Comparison of ENCODE assay signal across 36 cellular contexts in genomic region chr7:50486512-50486911, GRCh38.
"Had no signal": no experiment of that assay in that cellular context is flagged by ENCODE, and none has a peak within 500 bp of the region (broad histone marks: within the 10 kb centered on the region; RNA-seq: fewer than 3 reads in every experiment).

No MANE protein-coding gene starts in this region.

- H3K4me3 Mint-ChIP-seq: activated CD4-positive, alpha-beta memory T cell treated with anti-CD3 and anti-CD28 coated beads for 36 hours; activated CD8-positive, alpha-beta memory T cell treated with anti-CD3 and anti-CD28 coated beads, Interleukin-2, amount 10 ng/mL, durations not matched to agents 7 days and 5 days; activated CD8-positive, alpha-beta T cell treated with anti-CD3 and anti-CD28 coated beads, Interleukin-2, amount 10 ng/mL, durations not matched to agents 7 days and 5 days; activated naive CD4-positive, alpha-beta T cell treated with anti-CD3 and anti-CD28 coated beads for 36 hours; activated naive CD4-positive, alpha-beta T cell treated with anti-CD3 and anti-CD28 coated beads, Interleukin-2, amount 50 U/mL, for 24 hours; activated naive CD8-positive, alpha-beta T cell treated with anti-CD3 and anti-CD28 coated beads for 36 hours; activated naive CD8-positive, alpha-beta T cell treated with anti-CD3 and anti-CD28 coated beads, Interleukin-2, amount 50 U/mL, for 24 hours; activated T-helper 1 cell treated with anti-CD3 and anti-CD28 coated beads, Interleukin-12 subunit alpha, Interleukin-12 subunit beta, Interleukin-2, Interleukin-4 antibody, amounts not matched to agents 30 ng/mL and 10 ng/mL and 1 ng/mL, durations not matched to agents 14 hours and 24 hours and 36 hours; WTC11 had no signal

- H3K27ac ChIP-seq: adrenal gland, body of pancreas, breast epithelium, cardiac muscle cell, colonic mucosa, epithelial cell of prostate, esophagus squamous epithelium, gastroesophageal sphincter, heart right ventricle, VCaP had no signal

- H3K27me3 Mint-ChIP-seq: activated CD4-positive, alpha-beta memory T cell treated with anti-CD3 and anti-CD28 coated beads for 36 hours; activated naive CD4-positive, alpha-beta T cell treated with anti-CD3 and anti-CD28 coated beads, Interleukin-2, amount 50 U/mL, for 24 hours had no signal

- H3K9me3 Mint-ChIP-seq: activated CD4-positive, alpha-beta memory T cell treated with anti-CD3 and anti-CD28 coated beads for 36 hours; activated naive CD4-positive, alpha-beta T cell treated with anti-CD3 and anti-CD28 coated beads for 36 hours; activated naive CD4-positive, alpha-beta T cell treated with anti-CD3 and anti-CD28 coated beads, Interleukin-2, amount 50 U/mL, for 24 hours; activated naive CD8-positive, alpha-beta T cell treated with anti-CD3 and anti-CD28 coated beads for 36 hours; activated naive CD8-positive, alpha-beta T cell treated with anti-CD3 and anti-CD28 coated beads, Interleukin-2, amount 50 U/mL, for 24 hours; activated T-helper 1 cell treated with anti-CD3 and anti-CD28 coated beads, Interleukin-12 subunit alpha, Interleukin-12 subunit beta, Interleukin-2, Interleukin-4 antibody, amounts not matched to agents 30 ng/mL and 10 ng/mL and 1 ng/mL, durations not matched to agents 14 hours and 24 hours and 36 hours; activated T-helper 2 cell treated with anti-CD3 and anti-CD28 coated beads, Interferon-gamma antibody, Interleukin-2, Interleukin-4, amounts not matched to agents 10 μg/mL and 5 μg/mL and 100 μg/mL, durations not matched to agents 14 hours and 24 hours and 36 hours had no signal

- H3K4me1 ChIP-seq: adrenal gland, body of pancreas, breast epithelium, colonic mucosa, esophagus squamous epithelium, gastroesophageal sphincter, heart right ventricle had no signal

- H3K36me3 Mint-ChIP-seq: activated CD4-positive, alpha-beta memory T cell treated with anti-CD3 and anti-CD28 coated beads for 36 hours; activated CD8-positive, alpha-beta memory T cell treated with anti-CD3 and anti-CD28 coated beads, Interleukin-2, amount 10 ng/mL, durations not matched to agents 7 days and 5 days; activated naive CD4-positive, alpha-beta T cell treated with anti-CD3 and anti-CD28 coated beads, Interleukin-2, amount 50 U/mL, for 24 hours; activated naive CD8-positive, alpha-beta T cell treated with anti-CD3 and anti-CD28 coated beads for 36 hours had no signal

- H3K4me1 Mint-ChIP-seq: activated CD8-positive, alpha-beta memory T cell treated with anti-CD3 and anti-CD28 coated beads, Interleukin-2, amount 10 ng/mL, durations not matched to agents 7 days and 5 days; activated naive CD4-positive, alpha-beta T cell treated with anti-CD3 and anti-CD28 coated beads, Interleukin-2, amount 50 U/mL, for 24 hours; activated naive CD8-positive, alpha-beta T cell treated with anti-CD3 and anti-CD28 coated beads for 36 hours; activated naive CD8-positive, alpha-beta T cell treated with anti-CD3 and anti-CD28 coated beads, Interleukin-2, amount 50 U/mL, for 24 hours; WTC11 had no signal

- H3K27me3 ChIP-seq: adrenal gland, body of pancreas, breast epithelium, cardiac muscle cell, colonic mucosa, esophagus squamous epithelium, gastroesophageal sphincter had no signal

- DNase-seq: activated CD4-positive, alpha-beta memory T cell treated with anti-CD3 and anti-CD28 coated beads for 36 hours; activated CD4-positive, alpha-beta T cell treated with anti-CD3 and anti-CD28 coated beads for 1 hour; activated CD4-positive, alpha-beta T cell treated with anti-CD3 and anti-CD28 coated beads for 4 hours; activated CD8-positive, alpha-beta memory T cell treated with anti-CD3 and anti-CD28 coated beads, Interleukin-2, amount 10 ng/mL, durations not matched to agents 7 days and 5 days; activated CD8-positive, alpha-beta memory T cell treated with anti-CD3 and anti-CD28 coated beads, Interleukin-2, amount 50 U/mL, for 4 hours; activated CD8-positive, alpha-beta T cell treated with anti-CD3 and anti-CD28 coated beads, Interleukin-2, amount 10 ng/mL, durations not matched to agents 7 days and 5 days; activated effector memory CD4-positive, alpha-beta T cell treated with anti-CD3 and anti-CD28 coated beads, Interleukin-2, amount 50 U/mL, for 16 hours; activated naive CD4-positive, alpha-beta T cell treated with anti-CD3 and anti-CD28 coated beads for 36 hours; activated naive CD8-positive, alpha-beta T cell treated with anti-CD3 and anti-CD28 coated beads for 36 hours; activated naive CD8-positive, alpha-beta T cell treated with anti-CD3 and anti-CD28 coated beads, Interleukin-2, amount 50 U/mL, for 24 hours; activated T-cell treated with anti-CD3 and anti-CD28 coated beads, Interleukin-2, amount 50 U/mL, for 1 hour; activated T-cell treated with anti-CD3 and anti-CD28 coated beads, Interleukin-2, amount 50 U/mL, for 48 hours; adrenal gland; amygdala; aorta; body of pancreas; central memory CD4-positive, alpha-beta T cell; cerebellar nuclear complex; colonic mucosa; effector CD8-positive, alpha-beta T cell; esophagus squamous epithelium; foreskin melanocyte; heart right ventricle; T-helper 2 cell had no signal

- H3K36me3 ChIP-seq: adrenal gland, breast epithelium, cardiac muscle cell, colonic mucosa, esophagus squamous epithelium, gastroesophageal sphincter, heart right ventricle had no signal

- H3K4me3 ChIP-seq: adrenal gland, body of pancreas, breast epithelium, cardiac muscle cell, colonic mucosa, esophagus squamous epithelium, gastroesophageal sphincter, heart right ventricle had no signal

- H3K9me3 ChIP-seq: adrenal gland, body of pancreas, breast epithelium, colonic mucosa, esophagus squamous epithelium, gastroesophageal sphincter had no signal

- ATAC-seq: activated CD8-positive, alpha-beta memory T cell treated with anti-CD3 and anti-CD28 coated beads, Interleukin-2, amount 10 ng/mL, durations not matched to agents 7 days and 5 days; activated CD8-positive, alpha-beta T cell treated with anti-CD3 and anti-CD28 coated beads, Interleukin-2, amount 10 ng/mL, durations not matched to agents 7 days and 5 days; activated naive CD8-positive, alpha-beta T cell treated with anti-CD3 and anti-CD28 coated beads, Interleukin-2, amount 50 U/mL, for 24 hours; body of pancreas; gastroesophageal sphincter; heart right ventricle; WTC11 had no signal

- H3K27ac Mint-ChIP-seq: activated CD4-positive, alpha-beta memory T cell treated with anti-CD3 and anti-CD28 coated beads for 36 hours; activated CD8-positive, alpha-beta memory T cell treated with anti-CD3 and anti-CD28 coated beads, Interleukin-2, amount 10 ng/mL, durations not matched to agents 7 days and 5 days; activated CD8-positive, alpha-beta T cell treated with anti-CD3 and anti-CD28 coated beads, Interleukin-2, amount 10 ng/mL, durations not matched to agents 7 days and 5 days; activated naive CD4-positive, alpha-beta T cell treated with anti-CD3 and anti-CD28 coated beads for 36 hours; activated naive CD4-positive, alpha-beta T cell treated with anti-CD3 and anti-CD28 coated beads, Interleukin-2, amount 50 U/mL, for 24 hours; activated naive CD8-positive, alpha-beta T cell treated with anti-CD3 and anti-CD28 coated beads for 36 hours; activated naive CD8-positive, alpha-beta T cell treated with anti-CD3 and anti-CD28 coated beads, Interleukin-2, amount 50 U/mL, for 24 hours; activated T-helper 1 cell treated with anti-CD3 and anti-CD28 coated beads, Interleukin-12 subunit alpha, Interleukin-12 subunit beta, Interleukin-2, Interleukin-4 antibody, amounts not matched to agents 30 ng/mL and 10 ng/mL and 1 ng/mL, durations not matched to agents 14 hours and 24 hours and 36 hours; activated T-helper 2 cell treated with anti-CD3 and anti-CD28 coated beads, Interferon-gamma antibody, Interleukin-2, Interleukin-4, amounts not matched to agents 10 μg/mL and 5 μg/mL and 100 μg/mL, durations not matched to agents 14 hours and 24 hours and 36 hours; WTC11 had no signal

- FAIRE-seq: endometrium, endothelial cell of umbilical vein, TTC549 had no signal
